8 cellular contexts compared by ENCODE assay signal in the genomic region with DNA sequence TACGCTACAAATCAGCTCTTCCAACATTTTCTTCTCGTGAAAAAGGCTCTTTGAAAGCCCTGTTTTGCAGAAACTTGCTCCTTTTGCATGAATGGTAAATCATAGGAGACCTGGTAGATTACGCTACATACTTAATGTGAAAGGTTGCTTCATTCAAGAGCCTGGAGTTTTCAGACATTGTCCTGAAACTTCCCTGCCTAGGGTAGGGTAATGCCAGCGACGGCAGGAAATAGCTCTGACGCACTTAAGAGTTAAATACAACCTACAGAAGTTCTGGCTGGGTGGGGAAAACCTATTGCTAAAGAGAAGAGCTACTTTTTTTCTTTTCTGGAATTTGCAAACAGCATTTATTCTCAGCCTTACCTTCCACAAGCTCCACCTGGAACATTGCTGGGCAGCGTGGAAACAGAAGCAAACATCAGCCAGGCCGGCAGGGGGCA.
DNase-seq lines count a peak whose midpoint lies in the region; FAIRE-seq and TF ChIP-seq lines count a peak whose summit lies in the region.

No MANE protein-coding gene starts in this region.

- H3K27me3 Mint-ChIP-seq in HFFc6 (ENCODE audit: insufficient read depth) (peaks cover 3% of the 10 kb centered on the region; the same call in 1 of the 2 replicates), nephron (ENCODE audit: low read depth) (peaks cover 14% of the 10 kb centered on the region)

- H3K9me2 ChIP-seq in OCI-LY1 (ENCODE audit: low read depth, low read length), result no peaks in the 10 kb centered on the region

- no peaks in the 10 kb centered on the region for H3K36me3 Mint-ChIP-seq in HFFc6 (ENCODE audit: low read depth)
- no peaks in the 10 kb centered on the region for H3K36me3 Mint-ChIP-seq in nephron (ENCODE audit: low read depth)

- peak overlapping the region; percentile 68 for H3K4me2 ChIP-seq in OCI-LY1 (ENCODE audit: low read length)

- FAIRE-seq in GM19239 (lab: Jason Lieb, UNC), result no peak

- H3K79me2 ChIP-seq in OCI-LY1 (ENCODE audit: insufficient read depth, low read length), result no peaks in the 10 kb centered on the region

- H2AFZ ChIP-seq in OCI-LY1 (ENCODE audit: low read length), result no peak overlapping the region

- H4K20me1 ChIP-seq in OCI-LY1 (ENCODE audit: insufficient read depth, low read length), result no peaks in the 10 kb centered on the region

- H3K9me3 Mint-ChIP-seq in HFFc6 (no peaks in the 10 kb centered on the region), nephron (peaks cover 9% of the 10 kb centered on the region)

- no peaks in the 10 kb centered on the region for H3K27me3 ChIP-seq in OCI-LY1 (ENCODE audit: insufficient read depth, low read length)

- no peaks in the 10 kb centered on the region for H3F3A ChIP-seq in OCI-LY1 (ENCODE audit: insufficient read depth, low read length)

- H3K4me1 ChIP-seq in OCI-LY1 (ENCODE audit: insufficient read depth, low read length, severe bottlenecking), result no peaks in the 10 kb centered on the region

- H3K4me3 Mint-ChIP-seq in HFFc6 (peak overlapping the region; percentile 91), nephron (peak overlapping the region; percentile 97 to 100 (median 98))

- H3K4me1 Mint-ChIP-seq in HFFc6 (ENCODE audit: low read depth), result peaks cover 11% of the 10 kb centered on the region
- peaks cover 5% of the 10 kb centered on the region for H3K4me1 Mint-ChIP-seq in nephron

- H3K4me3 ChIP-seq in OCI-LY1 (ENCODE audit: low read depth, low read length, poor library complexity, severe bottlenecking), result peak overlapping the region; percentile 60

- H3K36me3 ChIP-seq in OCI-LY1 (ENCODE audit: insufficient read depth, low read length), result no peaks in the 10 kb centered on the region

- peak overlapping the region; percentile 73 for H3K27ac Mint-ChIP-seq in HFFc6
- peak overlapping the region; percentile 82 to 91 (median 87) for H3K27ac Mint-ChIP-seq in nephron

- no peak overlapping the region for H3K27ac ChIP-seq in OCI-LY1 (ENCODE audit: low read depth, low read length, poor library complexity, severe bottlenecking)

- no peaks in the 10 kb centered on the region for H3K9me3 ChIP-seq in OCI-LY1 (ENCODE audit: low read length)

- peak; percentile 55 for DNase-seq in activated CD8-positive, alpha-beta memory T cell treated with anti-CD3 and anti-CD28 coated beads, Interleukin-2, amount 50 U/mL, for 24 hours (ENCODE audit: extremely low read depth)
- DNase-seq in activated CD8-positive, alpha-beta memory T cell treated with anti-CD3 and anti-CD28 coated beads for 24 hours, result no peak
- no peak for DNase-seq in HFFc6
- peak; percentile 69 for DNase-seq in effector CD4-positive, alpha-beta T cell
- no peak for DNase-seq in SHP77 treated with DMSO at 0.1 percent for 48 hours (lab: John Stamatoyannopoulos, UW)
- no peak for DNase-seq in GM19239 (ENCODE audit: insufficient read length, low spot score)

- no peak overlapping the region; the same call in 1 of the 2 replicates for H3K9ac ChIP-seq in OCI-LY1 (ENCODE audit: low read length)

- peak; percentile 97 for TF ChIP-seq CTCF in HFFc6 (IDR thresholded peaks at IDR 0.05)
- no peak; the same call in 1 of the 2 replicates for TF ChIP-seq CTCF in OCI-LY1 (IDR thresholded peaks at IDR 0.05; ENCODE audit: low read length)
- peak in 2 of 3 experiments; percentile 93 to 96 for TF ChIP-seq CTCF in nephron (IDR thresholded peaks at IDR 0.05; ENCODE audit: unreplicated experiment in 3 of 3)

Comparison
In these comparisons a context has a peak if more than half of its experiments do, and no peak if none do; other contexts are left out.
1. DNase-seq: peak in activated CD8-positive, alpha-beta memory T cell treated with anti-CD3 and anti-CD28 coated beads, Interleukin-2, amount 50 U/mL, for 24 hours (single experiment) and effector CD4-positive, alpha-beta T cell (single experiment); none in activated CD8-positive, alpha-beta memory T cell treated with anti-CD3 and anti-CD28 coated beads for 24 hours (single experiment), HFFc6 (single experiment), SHP77 treated with DMSO at 0.1 percent for 48 hours (single experiment) and GM19239 (single experiment).